ENCODE assay signal across 8 cellular contexts in the genomic region with DNA sequence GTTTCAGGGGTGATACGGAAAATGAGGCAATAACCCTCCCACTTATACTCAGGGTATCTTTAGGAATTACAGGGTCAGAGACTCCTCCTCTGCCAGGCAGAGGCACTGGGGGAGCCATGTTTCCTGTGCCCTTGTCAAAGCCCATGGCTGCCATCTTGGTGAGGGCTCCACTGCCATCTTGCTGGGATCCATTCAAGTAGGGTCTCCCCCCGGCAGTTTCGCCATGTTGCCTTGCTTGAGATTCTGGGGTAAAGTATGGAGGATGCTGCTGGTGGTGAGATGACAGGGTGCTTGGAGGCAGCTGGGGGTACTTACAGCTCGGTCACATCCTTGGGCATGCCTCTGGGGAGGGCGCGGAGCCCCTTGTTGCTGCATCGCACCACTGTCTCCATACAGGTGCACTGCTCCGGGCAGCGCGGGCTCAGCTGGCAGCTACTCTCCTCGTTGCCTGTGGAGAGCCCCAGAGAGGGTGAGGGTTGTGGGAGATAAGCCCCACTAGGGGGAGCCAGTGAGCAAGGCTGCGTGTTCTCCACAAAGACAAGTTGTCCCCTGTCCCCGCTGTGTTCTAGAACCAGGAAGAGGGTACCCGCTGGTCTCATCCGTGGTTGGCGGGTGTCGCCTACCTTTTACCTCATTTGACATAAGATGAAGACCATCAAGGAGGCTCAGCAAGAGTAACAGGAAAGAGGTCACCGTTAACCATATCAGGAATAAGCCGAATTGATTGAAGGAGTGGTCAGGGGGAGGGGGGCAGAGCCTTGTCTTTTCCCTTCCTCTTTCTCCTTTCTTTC.
DNase-seq lines count a peak whose midpoint lies in the region; ATAC-seq lines count a peak whose summit lies in the region.

No MANE protein-coding gene starts in this region.

- no peaks in the 10 kb centered on the region for H3K36me3 ChIP-seq in HAP-1 (replicated peaks)

- DNase-seq in G401 (ENCODE audit: low spot score), result peak; percentile 31
- DNase-seq in HAP-1 (ENCODE audit: low spot score in 2 of 2), result peak; percentile 42 to 86
- DNase-seq in NCI-H187 treated with DMSO at 0.1 percent for 48 hours (lab: John Stamatoyannopoulos, UW), result peak; percentile 4
- peak; percentile 79 for DNase-seq in activated CD8-positive, alpha-beta memory T cell treated with anti-CD3 and anti-CD28 coated beads, Interleukin-2, amount 50 U/mL, for 48 hours
- DNase-seq in left cardiac atrium, result peak; percentile 45
- peak; percentile 71 for DNase-seq in stimulated activated CD4-positive, alpha-beta T cell treated with anti-CD3 and anti-CD28 coated beads, Interleukin-15, amount 100 ng/mL, for 24 hours
- no peak for DNase-seq in NCI-H510A treated with DMSO at 0.1 percent for 48 hours (lab: John Stamatoyannopoulos, UW)
- DNase-seq in effector CD4-positive, alpha-beta T cell, result no peak

- in situ Hi-C loops in G401 (cut with HindIII; ENCODE audit: low sequenced_read_pairs) (no loop called here), HAP-1 (cut with MboI; ENCODE audit: low sequenced_read_pairs) (loop anchor here (10.0 kb wide), 1 partner anchor 197 kb away; no protein-coding TSS in a partner anchor)

- peak; percentile 39 to 83 for ATAC-seq in left cardiac atrium

- intact Hi-C loops in left cardiac atrium (cut with DNase I), result no loop called here

- peaks cover 3% of the 10 kb centered on the region; the same call in 1 of the 2 replicates for H3K9me3 ChIP-seq in HAP-1

- H3K4me3 ChIP-seq in HAP-1, result no peak overlapping the region

- no peaks in the 10 kb centered on the region for H3K27me3 ChIP-seq in HAP-1 (ENCODE audit: low read depth)

- no peaks in the 10 kb centered on the region for H3K4me1 ChIP-seq in HAP-1

Comparison
In these comparisons a context has a peak if more than half of its experiments do, and no peak if none do; other contexts are left out.
1. DNase-seq: peak in G401 (single experiment), HAP-1 (2 of 2), NCI-H187 treated with DMSO at 0.1 percent for 48 hours (single experiment), activated CD8-positive, alpha-beta memory T cell treated with anti-CD3 and anti-CD28 coated beads, Interleukin-2, amount 50 U/mL, for 48 hours (single experiment), left cardiac atrium (single experiment) and stimulated activated CD4-positive, alpha-beta T cell treated with anti-CD3 and anti-CD28 coated beads, Interleukin-15, amount 100 ng/mL, for 24 hours (single experiment); none in NCI-H510A treated with DMSO at 0.1 percent for 48 hours (single experiment) and effector CD4-positive, alpha-beta T cell (single experiment).